In the genomic region with DNA sequence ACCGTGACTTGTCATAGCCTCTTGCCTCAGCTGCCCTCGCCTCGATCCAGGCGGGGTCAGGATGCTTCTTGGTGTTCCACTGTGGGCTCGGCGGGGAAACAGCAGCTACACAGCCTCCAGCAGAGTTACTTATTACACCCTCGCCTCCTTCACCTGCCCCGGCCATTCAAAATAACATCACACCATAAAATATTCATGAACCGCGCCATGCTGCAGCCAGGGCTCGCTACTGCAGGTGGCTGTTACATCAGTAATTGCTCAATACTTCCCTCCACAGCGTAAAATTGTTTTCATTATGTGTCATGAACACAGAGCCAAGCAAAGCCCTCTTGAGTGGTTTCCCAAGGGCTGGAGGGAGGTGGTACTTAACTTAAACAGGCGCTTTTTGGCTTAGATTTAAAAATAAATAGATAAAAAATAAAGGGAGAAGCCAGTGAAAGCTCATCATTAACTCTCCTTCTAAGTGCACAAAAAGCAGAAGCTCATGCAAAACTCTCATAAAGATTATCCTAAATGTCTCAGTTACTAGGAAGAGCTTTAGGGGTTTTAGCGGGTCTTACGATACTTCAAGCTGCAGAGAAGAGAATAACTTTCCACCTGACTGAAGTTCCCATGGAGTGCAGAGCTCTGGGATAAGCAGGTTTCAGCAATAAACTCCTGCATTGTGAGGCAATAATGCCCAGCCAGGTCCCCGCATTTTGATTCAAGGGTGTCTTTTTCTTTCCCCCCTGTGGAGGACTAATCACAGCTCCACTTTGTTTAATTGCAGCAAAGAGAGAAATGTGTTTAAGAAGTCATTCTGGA, we compare ENCODE assay signal across 14 cellular contexts.
DNase-seq lines count a peak whose midpoint lies in the region; ATAC-seq and TF ChIP-seq lines count a peak whose summit lies in the region.
"Had no signal": no experiment of that assay in that cellular context is flagged by ENCODE, and none has a peak within 500 bp of the region (broad histone marks: within the 10 kb centered on the region; RNA-seq: fewer than 3 reads in every experiment).

No MANE protein-coding gene starts in this region.

- H3K4me3 ChIP-seq in SJCRH30 (peak overlapping the region; percentile 26), OCI-LY7 (ENCODE audit: low read depth, low read length, poor library complexity, severe bottlenecking) (no peak overlapping the region)
- H3K4me3 ChIP-seq: heart right ventricle, tibial nerve had no signal

- BruUV-seq in OCI-LY7 (replicated peaks; lab: Mats Ljungman, UMichigan) = no TSS peak

- no peak for TF ChIP-seq POLR2A in GM18505 (IDR thresholded peaks at IDR 0.05; ENCODE audit: borderline replicate concordance, extremely low read depth, insufficient read depth, insufficient read length)

- no peak overlapping the region for H3K27ac ChIP-seq in SJCRH30
- H3K27ac ChIP-seq in OCI-LY7 (ENCODE audit: low read depth, low read length, poor library complexity, severe bottlenecking) = no peak overlapping the region
- H3K27ac ChIP-seq: heart right ventricle, KMS-11, tibial nerve had no signal

- H3K36me3 Mint-ChIP-seq in activated CD4-positive, alpha-beta memory T cell treated with anti-CD3 and anti-CD28 coated beads for 36 hours = no peaks in the 10 kb centered on the region

- POLR2A ChIA-PET in activated CD4-positive, alpha-beta memory T cell treated with anti-CD3 and anti-CD28 coated beads for 36 hours (lab: Charles Lee) = no interaction called here
- POLR2A ChIA-PET in OCI-LY7 (lab: Charles Lee) = no interaction called here

- H3K79me2 ChIP-seq in OCI-LY7 (ENCODE audit: insufficient read depth, low read depth, low read length) = no peaks in the 10 kb centered on the region

- peaks cover 14% of the 10 kb centered on the region; the same call in 1 of the 2 replicates for H3K4me1 ChIP-seq in SJCRH30
- no peaks in the 10 kb centered on the region for H3K4me1 ChIP-seq in OCI-LY7 (ENCODE audit: insufficient read depth, low read length, poor library complexity, severe bottlenecking)
- H3K4me1 ChIP-seq: heart right ventricle had no signal

- no peak for TF ChIP-seq CTCF in OCI-LY7 (conservative IDR thresholded peaks at IDR 0.05; ENCODE audit: low read length)

- no peaks in the 10 kb centered on the region for H3K4me1 Mint-ChIP-seq in activated CD4-positive, alpha-beta memory T cell treated with anti-CD3 and anti-CD28 coated beads for 36 hours (ENCODE audit: low read depth)

- H3K4me2 ChIP-seq in OCI-LY7 (ENCODE audit: low read length) = no peak overlapping the region
- H3K4me2 ChIP-seq: KMS-11 had no signal

- no peak overlapping the region for H3K27ac Mint-ChIP-seq in activated CD4-positive, alpha-beta memory T cell treated with anti-CD3 and anti-CD28 coated beads for 36 hours

- DNase-seq in EL (peak; percentile 5), NCI-H187 (lab: John Stamatoyannopoulos, UW) (peak; percentile 43 to 44), SJCRH30 (peak; percentile 78 to 91), medulla oblongata (ENCODE audit: extremely low spot score) (peak; percentile 7), OCI-LY7 (ENCODE audit: low spot score) (no peak)
- no peak for DNase-seq in activated CD4-positive, alpha-beta memory T cell treated with anti-CD3 and anti-CD28 coated beads for 36 hours
- DNase-seq: Calu3; central memory CD4-positive, alpha-beta T cell; heart right ventricle; SW 1271 had no signal

- H3K9me3 ChIP-seq in SJCRH30 (replicated peaks) = no peaks in the 10 kb centered on the region
- no peaks in the 10 kb centered on the region for H3K9me3 ChIP-seq in OCI-LY7 (ENCODE audit: low read length)
- H3K9me3 ChIP-seq: heart right ventricle, tibial nerve had no signal

- H4K20me1 ChIP-seq in OCI-LY7 (ENCODE audit: insufficient read depth, low read length) = no peaks in the 10 kb centered on the region

- ATAC-seq in GM18505 (IDR thresholded peaks at IDR 0.05; ENCODE audit: unreplicated experiment) = no peak
- ATAC-seq in GM21526 (IDR thresholded peaks at IDR 0.05; ENCODE audit: low FRiP score, unreplicated experiment) = no peak
- ATAC-seq: heart right ventricle had no signal

- intact Hi-C loops in activated CD4-positive, alpha-beta memory T cell treated with anti-CD3 and anti-CD28 coated beads for 36 hours (cut with micrococcal nuclease) = no loop called here
- intact Hi-C loops in OCI-LY7 (cut with micrococcal nuclease; ENCODE audit: unreplicated experiment) = no loop called here

- no peaks in the 10 kb centered on the region for H3K9me2 ChIP-seq in OCI-LY7 (ENCODE audit: insufficient read depth, low read length)

- no peaks in the 10 kb centered on the region for H3K27me3 ChIP-seq in SJCRH30
- H3K27me3 ChIP-seq: tibial nerve had no signal

- H3K27me3 Mint-ChIP-seq in activated CD4-positive, alpha-beta memory T cell treated with anti-CD3 and anti-CD28 coated beads for 36 hours = no peaks in the 10 kb centered on the region

- no peak overlapping the region for H2AFZ ChIP-seq in OCI-LY7 (ENCODE audit: low read length)

- CTCF ChIA-PET in activated CD4-positive, alpha-beta memory T cell treated with anti-CD3 and anti-CD28 coated beads for 36 hours (lab: Charles Lee) = no interaction called here
- CTCF ChIA-PET in OCI-LY7 (lab: Charles Lee; ENCODE audit: unreplicated experiment) = no interaction called here

- no peaks in the 10 kb centered on the region for H3K9me3 Mint-ChIP-seq in activated CD4-positive, alpha-beta memory T cell treated with anti-CD3 and anti-CD28 coated beads for 36 hours

- no peaks in the 10 kb centered on the region for H3K36me3 ChIP-seq in SJCRH30
- H3K36me3 ChIP-seq in OCI-LY7 (ENCODE audit: insufficient read depth, low read length) = no peaks in the 10 kb centered on the region
- H3K36me3 ChIP-seq: heart right ventricle, tibial nerve had no signal

- H3K4me3 Mint-ChIP-seq in activated CD4-positive, alpha-beta memory T cell treated with anti-CD3 and anti-CD28 coated beads for 36 hours = no peak overlapping the region

Comparison
In these comparisons a context has a peak if more than half of its experiments do, and no peak if none do; other contexts are left out.
1. DNase-seq: peak in EL (single experiment), NCI-H187 (2 of 2), SJCRH30 (2 of 2) and medulla oblongata (single experiment); none in activated CD4-positive, alpha-beta memory T cell treated with anti-CD3 and anti-CD28 coated beads for 36 hours (single experiment) and OCI-LY7 (single experiment).